Comparison of ENCODE assay signal across 8 cellular contexts in the genomic region with DNA sequence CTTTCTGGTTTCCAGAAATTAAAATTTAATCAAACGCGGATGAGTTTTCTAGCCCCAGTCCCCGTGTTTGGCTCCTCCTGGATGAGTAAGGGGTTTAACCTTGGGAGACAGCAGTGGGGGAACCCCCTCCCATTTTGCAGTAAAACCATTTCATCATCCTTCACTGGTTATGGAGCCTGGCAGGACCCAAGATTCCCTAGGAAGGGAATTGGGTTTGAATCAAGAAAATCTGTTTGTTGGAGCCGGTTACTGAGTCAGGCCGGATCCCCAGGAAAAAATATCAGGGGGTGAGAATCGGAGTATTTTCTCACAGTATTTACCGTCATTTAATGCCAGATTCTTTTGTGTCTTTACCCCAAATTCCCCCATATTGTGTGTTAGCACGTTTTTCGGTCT. TPM values are rescaled to one million over a fixed set of nuclear protein-coding genes. Genes with fewer than 3 reads are reported as not detected.
DNase-seq lines count a peak whose midpoint lies in the region; ATAC-seq, FAIRE-seq and TF ChIP-seq lines count a peak whose summit lies in the region.

No MANE protein-coding gene starts in this region.

- peak overlapping the region; percentile 84 for H3K27ac ChIP-seq in GM23338 (ENCODE audit: low read depth)

- H3K4me3 ChIP-seq in GM23338: peak overlapping the region; percentile 99
- peak overlapping the region; percentile 80 to 87 for H3K4me3 ChIP-seq in foreskin fibroblast (ENCODE audit: low read depth in 1 of 2, low read length in 2 of 2)
- H3K4me3 ChIP-seq in skeletal muscle satellite cell (ENCODE audit: low read length): peak overlapping the region; percentile 96

- no peaks in the 10 kb centered on the region for H3K9me3 ChIP-seq in skeletal muscle satellite cell (replicated peaks; ENCODE audit: low read length)

- H3F3A ChIP-seq in GM23338 (replicated peaks; ENCODE audit: low read depth): no peaks in the 10 kb centered on the region; the same call in 1 of the 2 replicates

- CTCF ChIA-PET in T-cell (lab: Charles Lee): no interaction called here

- POLR2A ChIA-PET in T-cell (lab: Charles Lee): no interaction called here

- peaks cover 48% of the 10 kb centered on the region for H4K20me1 ChIP-seq in GM23338 (replicated peaks; ENCODE audit: insufficient read depth)

- peaks cover 8% of the 10 kb centered on the region for H3K27me3 Mint-ChIP-seq in GM23338 (ENCODE audit: insufficient read depth, low read depth, poor library complexity)
- no peaks in the 10 kb centered on the region for H3K27me3 Mint-ChIP-seq in T-cell

- peak overlapping the region; percentile 100 for H3K9ac ChIP-seq in skeletal muscle satellite cell (ENCODE audit: low read depth, low read length)

- H3K4me1 Mint-ChIP-seq in GM23338 (peaks cover 35% of the 10 kb centered on the region), T-cell (peaks cover 72 to 79% (median 75%) of the 10 kb centered on the region in 3 donors)

- H3K36me3 ChIP-seq in GM23338 (ENCODE audit: insufficient read depth) (no peaks in the 10 kb centered on the region; the same call in 1 of the 2 replicates), skeletal muscle satellite cell (ENCODE audit: insufficient read depth, low read length) (peaks cover 22% of the 10 kb centered on the region)

- no peak for ATAC-seq in GM23338
- no peak for ATAC-seq in T-cell (replicated peaks in 1 of 4)
- no peak for ATAC-seq in GM18870 (IDR thresholded peaks at IDR 0.05; ENCODE audit: unreplicated experiment)
- no peak for ATAC-seq in GM18520 (IDR thresholded peaks at IDR 0.05; ENCODE audit: unreplicated experiment)

- no peaks in the 10 kb centered on the region for H3K9me2 ChIP-seq in GM23338 (ENCODE audit: insufficient read depth)

- H3K4me3 Mint-ChIP-seq in GM23338 (peak overlapping the region; percentile 99), T-cell (peak overlapping the region; percentile 93 to 97 (median 96))

- H3K9me3 Mint-ChIP-seq in GM23338 (no peaks in the 10 kb centered on the region), T-cell (no peaks in the 10 kb centered on the region)

- H3K27me3 ChIP-seq in GM23338 (ENCODE audit: insufficient read depth): no peaks in the 10 kb centered on the region
- no peaks in the 10 kb centered on the region for H3K27me3 ChIP-seq in skeletal muscle satellite cell (ENCODE audit: control insufficient read depth, insufficient read depth, low read length)

- FAIRE-seq in frontal cortex (lab: Jason Lieb, UNC): no peak

- H3K4me1 ChIP-seq in GM23338 (ENCODE audit: insufficient read depth): peaks cover 31% of the 10 kb centered on the region
- peaks cover 32% of the 10 kb centered on the region for H3K4me1 ChIP-seq in skeletal muscle satellite cell (ENCODE audit: control insufficient read depth, insufficient read depth, low read length)

- H3K27ac Mint-ChIP-seq in GM23338 (peak overlapping the region; percentile 98), T-cell (peak overlapping the region; percentile 94 to 97)

- H3K4me2 ChIP-seq in GM23338 (peak overlapping the region; percentile 91), skeletal muscle satellite cell (ENCODE audit: low read length) (peak overlapping the region; percentile 85)

- H3K36me3 Mint-ChIP-seq in GM23338 (ENCODE audit: low read depth): peaks cover 26% of the 10 kb centered on the region; the same call in 2 of the 3 replicates
- H3K36me3 Mint-ChIP-seq in T-cell: peaks cover 4% of the 10 kb centered on the region

- no peak for TF ChIP-seq CTCF in GM23338 (conservative IDR thresholded peaks at IDR 0.05; ENCODE audit: low read depth in 2 of 2)
- TF ChIP-seq CTCF in foreskin fibroblast (IDR thresholded peaks at IDR 0.05; ENCODE audit: low read depth, low read length): no peak

- H3K79me2 ChIP-seq in GM23338 (replicated peaks; ENCODE audit: insufficient read depth): peaks cover 57% of the 10 kb centered on the region

- DNase-seq in GM23338 (ENCODE audit: low spot score): peak; percentile 13
- no peak for DNase-seq in T-cell
- DNase-seq in foreskin fibroblast: no peak
- no peak for DNase-seq in frontal cortex (ENCODE audit: low spot score in 2 of 2)
- no peak for DNase-seq in NCI-H82 (lab: John Stamatoyannopoulos, UW)

- no peak overlapping the region for H2AFZ ChIP-seq in GM23338

TF ChIP-seq in GM23338, 12 proteins besides CTCF, POLR2A, EP300 and RAD21 (continues in another document):
- TF ChIP-seq JUNB (IDR thresholded peaks at IDR 0.05; ENCODE audit: unreplicated experiment) (no peak), ZNF331 (CRISPR knock-in tag; IDR thresholded peaks at IDR 0.05; ENCODE audit: low read depth) (no peak), EZH2phosphoT487 (IDR thresholded peaks at IDR 0.05; ENCODE audit: unreplicated experiment) (no peak), ZNF114 (CRISPR knock-in tag; IDR thresholded peaks at IDR 0.05) (no peak), STAT1 (IDR thresholded peaks at IDR 0.05; ENCODE audit: unreplicated experiment) (no peak), POLR2AphosphoS5 (IDR thresholded peaks at IDR 0.05; ENCODE audit: low read depth) (no peak)
- TF ChIP-seq, protein P1, sequence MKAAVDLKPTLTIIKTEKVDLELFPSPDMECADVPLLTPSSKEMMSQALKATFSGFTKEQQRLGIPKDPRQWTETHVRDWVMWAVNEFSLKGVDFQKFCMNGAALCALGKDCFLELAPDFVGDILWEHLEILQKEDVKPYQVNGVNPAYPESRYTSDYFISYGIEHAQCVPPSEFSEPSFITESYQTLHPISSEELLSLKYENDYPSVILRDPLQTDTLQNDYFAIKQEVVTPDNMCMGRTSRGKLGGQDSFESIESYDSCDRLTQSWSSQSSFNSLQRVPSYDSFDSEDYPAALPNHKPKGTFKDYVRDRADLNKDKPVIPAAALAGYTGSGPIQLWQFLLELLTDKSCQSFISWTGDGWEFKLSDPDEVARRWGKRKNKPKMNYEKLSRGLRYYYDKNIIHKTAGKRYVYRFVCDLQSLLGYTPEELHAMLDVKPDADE (IDR thresholded peaks at IDR 0.05): no peak
- TF ChIP-seq, protein P2, sequence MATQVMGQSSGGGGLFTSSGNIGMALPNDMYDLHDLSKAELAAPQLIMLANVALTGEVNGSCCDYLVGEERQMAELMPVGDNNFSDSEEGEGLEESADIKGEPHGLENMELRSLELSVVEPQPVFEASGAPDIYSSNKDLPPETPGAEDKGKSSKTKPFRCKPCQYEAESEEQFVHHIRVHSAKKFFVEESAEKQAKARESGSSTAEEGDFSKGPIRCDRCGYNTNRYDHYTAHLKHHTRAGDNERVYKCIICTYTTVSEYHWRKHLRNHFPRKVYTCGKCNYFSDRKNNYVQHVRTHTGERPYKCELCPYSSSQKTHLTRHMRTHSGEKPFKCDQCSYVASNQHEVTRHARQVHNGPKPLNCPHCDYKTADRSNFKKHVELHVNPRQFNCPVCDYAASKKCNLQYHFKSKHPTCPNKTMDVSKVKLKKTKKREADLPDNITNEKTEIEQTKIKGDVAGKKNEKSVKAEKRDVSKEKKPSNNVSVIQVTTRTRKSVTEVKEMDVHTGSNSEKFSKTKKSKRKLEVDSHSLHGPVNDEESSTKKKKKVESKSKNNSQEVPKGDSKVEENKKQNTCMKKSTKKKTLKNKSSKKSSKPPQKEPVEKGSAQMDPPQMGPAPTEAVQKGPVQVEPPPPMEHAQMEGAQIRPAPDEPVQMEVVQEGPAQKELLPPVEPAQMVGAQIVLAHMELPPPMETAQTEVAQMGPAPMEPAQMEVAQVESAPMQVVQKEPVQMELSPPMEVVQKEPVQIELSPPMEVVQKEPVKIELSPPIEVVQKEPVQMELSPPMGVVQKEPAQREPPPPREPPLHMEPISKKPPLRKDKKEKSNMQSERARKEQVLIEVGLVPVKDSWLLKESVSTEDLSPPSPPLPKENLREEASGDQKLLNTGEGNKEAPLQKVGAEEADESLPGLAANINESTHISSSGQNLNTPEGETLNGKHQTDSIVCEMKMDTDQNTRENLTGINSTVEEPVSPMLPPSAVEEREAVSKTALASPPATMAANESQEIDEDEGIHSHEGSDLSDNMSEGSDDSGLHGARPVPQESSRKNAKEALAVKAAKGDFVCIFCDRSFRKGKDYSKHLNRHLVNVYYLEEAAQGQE (IDR thresholded peaks at IDR 0.05; ENCODE audit: unreplicated experiment): no peak

RNA-seq across cellular contexts. Expression of gene YWHAB, which starts 0.8 kb away (rescaled TPM):
- 120 and 121 TPM in 2 replicates for total RNA-seq in GM23338 (2014; rRNA removed; shearing (Covaris generic))
- 454 and 519 TPM in 2 replicates for polyA plus RNA-seq in GM23338 (2016; fragmentation: Nextera tagmentation; extraction: Ambion mirVana)
- total RNA-seq in T-cell (100 to 1,000 TPM; 198 to 233 (median 205) TPM), frontal cortex (148 TPM)
- total RNA-seq in skeletal muscle satellite cell (2012; rRNA removed): 112 and 115 TPM in 2 replicates

RNA-seq across cellular contexts. Expression of gene PABPC1L, which starts 23.6 kb away (rescaled TPM):
- 44.8 and 49.1 TPM in 2 replicates for total RNA-seq in GM23338 (2014; rRNA removed; shearing (Covaris generic))
- polyA plus RNA-seq in GM23338 (2016; fragmentation: Nextera tagmentation; extraction: Ambion mirVana): 36.0 and 44.4 TPM in 2 replicates
- total RNA-seq in T-cell (10 to 100 TPM; 45.6 to 66.2 (median 58.2) TPM), frontal cortex (2.4 TPM)
- total RNA-seq in skeletal muscle satellite cell (2012; rRNA removed): 17.0 and 17.7 TPM in 2 replicates

Comparison
In these comparisons a context has a peak if more than half of its experiments do, and no peak if none do; other contexts are left out.
1. RNA of gene PABPC1L, which starts 23.6 kb away (total RNA-seq): 45.6 to 66.2 TPM in T-cell and 44.8 to 49.1 TPM in GM23338; 2.4 TPM in frontal cortex (single experiment); every median in the first group is over 10 times any median in the second.
2. Peak in every context shown above with its lines, with median percentiles within 50 percentile points of each other: H3K4me3 ChIP-seq.